In genomic region chr14:105974902-105975301, GRCh38 we compare ENCODE assay signal across 8 cellular contexts.
DNase-seq lines count a peak whose midpoint lies in the region; ATAC-seq and TF ChIP-seq lines count a peak whose summit lies in the region.

No MANE protein-coding gene starts in this region.

- H3K27me3 ChIP-seq in DND-41 (ENCODE audit: insufficient read depth, low read length, poor library complexity), result no peaks in the 10 kb centered on the region
- H3K27me3 ChIP-seq in psoas muscle (ENCODE audit: insufficient read depth in 3 of 3, low read length in 2 of 3), result no peaks in the 10 kb centered on the region

- no peaks in the 10 kb centered on the region for H3K9me3 Mint-ChIP-seq in activated CD8-positive, alpha-beta memory T cell treated with anti-CD3 and anti-CD28 coated beads, Interleukin-2, amount 10 ng/mL, durations not matched to agents 7 days and 5 days (ENCODE audit: low read depth)

- H3K9me3 ChIP-seq in DND-41 (ENCODE audit: insufficient read depth, low read length, severe bottlenecking) (no peaks in the 10 kb centered on the region), psoas muscle (no peaks in the 10 kb centered on the region)

- peak; percentile 86 for TF ChIP-seq CTCF in DND-41 (IDR thresholded peaks at IDR 0.05; ENCODE audit: borderline replicate concordance, extremely low read depth, low read length, poor library complexity, severe bottlenecking)
- TF ChIP-seq CTCF in psoas muscle (IDR thresholded peaks at IDR 0.05), result no peak

- H3K4me3 Mint-ChIP-seq in activated CD8-positive, alpha-beta memory T cell treated with anti-CD3 and anti-CD28 coated beads, Interleukin-2, amount 10 ng/mL, durations not matched to agents 7 days and 5 days, result no peak overlapping the region

- H3K27me3 Mint-ChIP-seq in activated CD8-positive, alpha-beta memory T cell treated with anti-CD3 and anti-CD28 coated beads, Interleukin-2, amount 10 ng/mL, durations not matched to agents 7 days and 5 days, result peaks cover 13% of the 10 kb centered on the region

- CTCF ChIA-PET in activated CD8-positive, alpha-beta memory T cell treated with anti-CD3 and anti-CD28 coated beads, Interleukin-2, amount 10 ng/mL, durations not matched to agents 7 days and 5 days (lab: Charles Lee), result interaction anchor here (0.8 to 3.8 kb wide), 15 partner anchors 10 to 120 kb away, joined by 3 to 39 read pairs (median 6); no protein-coding TSS in a partner anchor

- no peak overlapping the region; the same call in 1 of the 2 replicates for H2AFZ ChIP-seq in DND-41 (ENCODE audit: low read depth, low read length)

- H3K36me3 ChIP-seq in DND-41 (ENCODE audit: insufficient read depth, low read length) (no peaks in the 10 kb centered on the region), psoas muscle (ENCODE audit: insufficient read depth in 1 of 2, low read depth in 1 of 2) (no peaks in the 10 kb centered on the region)

- H3K27ac Mint-ChIP-seq in activated CD8-positive, alpha-beta memory T cell treated with anti-CD3 and anti-CD28 coated beads, Interleukin-2, amount 10 ng/mL, durations not matched to agents 7 days and 5 days, result no peak overlapping the region

- H3K4me1 ChIP-seq in DND-41 (ENCODE audit: insufficient read depth, low read length) (peaks cover 20% of the 10 kb centered on the region), psoas muscle (no peaks in the 10 kb centered on the region)

- no peaks in the 10 kb centered on the region for H4K20me1 ChIP-seq in DND-41 (ENCODE audit: insufficient read depth, low read length)

- no peak overlapping the region for H3K9ac ChIP-seq in DND-41 (ENCODE audit: low read depth, low read length)

- H3K4me3 ChIP-seq in DND-41 (ENCODE audit: low read depth in 1 of 2, low read length in 2 of 2), result no peak overlapping the region
- H3K4me3 ChIP-seq in psoas muscle, result no peak overlapping the region

- H3K27ac ChIP-seq in DND-41 (ENCODE audit: low read length) (peak overlapping the region; percentile 68), psoas muscle (no peak overlapping the region)

- H3K4me1 Mint-ChIP-seq in activated CD8-positive, alpha-beta memory T cell treated with anti-CD3 and anti-CD28 coated beads, Interleukin-2, amount 10 ng/mL, durations not matched to agents 7 days and 5 days, result no peaks in the 10 kb centered on the region

- ATAC-seq in DND-41 (ENCODE audit: insufficient read depth, low read depth) (peak; percentile 99), psoas muscle (no peak), HG02571 (IDR thresholded peaks at IDR 0.05; ENCODE audit: unreplicated experiment) (no peak), GM18867 (IDR thresholded peaks at IDR 0.05; ENCODE audit: unreplicated experiment) (no peak)
- ATAC-seq in activated CD8-positive, alpha-beta memory T cell treated with anti-CD3 and anti-CD28 coated beads, Interleukin-2, amount 10 ng/mL, durations not matched to agents 7 days and 5 days, result peak; percentile 95

- 31 to 42% (median 37%) methylated on average over 6 of the region's 6 CpGs for WGBS in psoas muscle, 3 donors

- intact Hi-C loops in psoas muscle (cut with DNase I), result no loop called here

- H3K36me3 Mint-ChIP-seq in activated CD8-positive, alpha-beta memory T cell treated with anti-CD3 and anti-CD28 coated beads, Interleukin-2, amount 10 ng/mL, durations not matched to agents 7 days and 5 days, result no peaks in the 10 kb centered on the region

- H3K79me2 ChIP-seq in DND-41 (ENCODE audit: insufficient read depth, low read length), result no peaks in the 10 kb centered on the region

- peak overlapping the region; percentile 45; the same call in 1 of the 2 replicates for H3K4me2 ChIP-seq in DND-41 (ENCODE audit: insufficient read depth, low read length)

- DNase-seq in DND-41, result peak; percentile 93
- peak; percentile 74 for DNase-seq in NCI-H1694 treated with DMSO at 0.1 percent for 48 hours (lab: John Stamatoyannopoulos, UW)
- DNase-seq in activated CD8-positive, alpha-beta memory T cell treated with anti-CD3 and anti-CD28 coated beads, Interleukin-2, amount 10 ng/mL, durations not matched to agents 7 days and 5 days, result peak; percentile 81
- DNase-seq in stimulated activated CD4-positive, alpha-beta T cell treated with anti-CD3 and anti-CD28 coated beads, Interleukin-12 subunit alpha, Interleukin-12 subunit beta, amount 100 ng/mL, for 4 hours, result peak; percentile 60
- DNase-seq in psoas muscle, result no peak
- DNase-seq in foreskin melanocyte, result no peak

Comparison
In these comparisons a context has a peak if more than half of its experiments do, and no peak if none do; other contexts are left out.
1. ATAC-seq: peak in DND-41 (single experiment) and activated CD8-positive, alpha-beta memory T cell treated with anti-CD3 and anti-CD28 coated beads, Interleukin-2, amount 10 ng/mL, durations not matched to agents 7 days and 5 days (single experiment); none in psoas muscle (0 of 4), HG02571 (single experiment) and GM18867 (single experiment).
2. DNase-seq: peak in DND-41 (single experiment), NCI-H1694 treated with DMSO at 0.1 percent for 48 hours (single experiment), activated CD8-positive, alpha-beta memory T cell treated with anti-CD3 and anti-CD28 coated beads, Interleukin-2, amount 10 ng/mL, durations not matched to agents 7 days and 5 days (single experiment) and stimulated activated CD4-positive, alpha-beta T cell treated with anti-CD3 and anti-CD28 coated beads, Interleukin-12 subunit alpha, Interleukin-12 subunit beta, amount 100 ng/mL, for 4 hours (single experiment); none in psoas muscle (0 of 2) and foreskin melanocyte (single experiment).